ENCODE assay signal across 1 cellular context in genomic region chr20:25547999-25548398, GRCh38.
TF ChIP-seq lines count a peak whose summit lies in the region.

No MANE protein-coding gene starts in this region.

TF ChIP-seq in HCT116, 20 proteins besides CTCF, POLR2A, EP300 and RAD21 (continued from another document):
- TF ChIP-seq REST (IDR thresholded peaks at IDR 0.05; ENCODE audit: low read depth) (no peak), FOSL1 (IDR thresholded peaks at IDR 0.05; ENCODE audit: low read depth) (no peak), ELF1 (IDR thresholded peaks at IDR 0.05; ENCODE audit: borderline replicate concordance, low read depth) (no peak), YY1 (IDR thresholded peaks at IDR 0.05; ENCODE audit: extremely low read depth, insufficient replicate concordance, low read depth, low read length) (no peak), JUND (IDR thresholded peaks at IDR 0.05) (no peak), MAX (IDR thresholded peaks at IDR 0.05) (no peak), SRF (IDR thresholded peaks at IDR 0.05; ENCODE audit: low read depth) (no peak), POLR2AphosphoS5 (IDR thresholded peaks at IDR 0.05; ENCODE audit: low read depth, low read length) (no peak), SIN3A (IDR thresholded peaks at IDR 0.05; ENCODE audit: low read depth) (no peak), EZH2phosphoT487 (IDR thresholded peaks at IDR 0.05; ENCODE audit: borderline replicate concordance) (no peak)
